8 cellular contexts compared by ENCODE assay signal in the genomic region with DNA sequence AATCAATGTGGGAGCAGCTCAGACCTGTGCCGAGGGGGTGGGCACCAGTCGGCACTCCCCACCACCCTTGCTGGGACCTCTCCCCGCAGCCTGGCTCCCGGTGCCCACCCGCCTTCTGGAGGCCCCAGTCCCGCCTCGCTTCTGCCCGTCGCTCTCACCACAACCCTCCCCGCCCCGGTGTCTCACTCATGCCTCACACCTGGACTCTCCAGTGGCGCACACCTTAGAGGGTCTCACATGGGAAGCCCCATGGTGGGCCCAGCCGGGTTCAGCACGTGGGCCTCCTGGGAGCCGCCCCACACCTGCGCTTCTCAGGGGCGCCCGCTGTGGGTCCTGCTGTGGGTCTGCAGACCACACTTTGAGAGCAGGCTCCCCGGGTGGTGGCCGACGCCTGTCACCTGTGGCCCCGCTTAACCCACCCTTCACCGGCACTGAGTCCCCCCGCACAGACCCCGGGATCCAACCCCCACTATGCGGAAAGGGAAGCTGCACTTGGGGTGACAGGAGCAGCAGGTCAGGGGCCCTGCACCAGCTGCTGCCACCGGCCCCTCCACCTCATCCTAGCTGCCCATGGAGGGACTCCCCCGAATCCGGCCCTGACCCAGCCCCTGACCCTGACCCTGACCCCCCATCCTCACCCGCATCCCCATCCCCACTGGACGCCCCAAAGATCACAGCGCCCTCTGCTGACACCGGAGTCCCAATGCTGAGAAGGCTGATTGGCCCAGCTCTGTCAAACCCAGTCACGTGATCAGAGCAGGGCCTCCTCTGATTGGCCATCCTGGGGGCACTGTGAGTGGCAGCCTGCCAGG.
A peak's percentile ranks its signal among the peaks of the same experiment; 100 is the strongest.
DNase-seq lines count a peak whose midpoint lies in the region; ATAC-seq and TF ChIP-seq lines count a peak whose summit lies in the region.

No MANE protein-coding gene starts in this region.

- no peak overlapping the region for H3K4me3 ChIP-seq in cardiac fibroblast (replicated peaks in 1 of 2; ENCODE audit: low read depth in 2 of 2, low read length in 2 of 2)

- POLR2A ChIA-PET in RWPE1 (lab: Yijun Ruan, JAX; ENCODE audit: low non-redundant PET) = no interaction called here

- peak overlapping the region; percentile 99 for H3K27ac ChIP-seq in RWPE1

- DNase-seq in NCI-H748 (lab: John Stamatoyannopoulos, UW; ENCODE audit: unreplicated experiment) (peak; percentile 18), NCI-H748 treated with DMSO at 0.1 percent for 48 hours (lab: John Stamatoyannopoulos, UW) (no peak), RWPE1 (ENCODE audit: low spot score) (no peak), cardiac fibroblast (ENCODE audit: low read depth in 2 of 2) (peak in 1 of 2 donors; percentile 27), NOMO-1 (lab: John Stamatoyannopoulos, UW; ENCODE audit: unreplicated experiment in 2 of 2) (no peak), NCI-H2107 treated with DMSO at 0.1 percent for 48 hours (lab: John Stamatoyannopoulos, UW; ENCODE audit: unreplicated experiment) (no peak)
- peak; percentile 42 to 61 for DNase-seq in stimulated activated CD4-positive, alpha-beta T cell treated with anti-CD3 and anti-CD28 coated beads, Interleukin-2, amount 100 ng/mL, for 24 hours

- TF ChIP-seq CTCF in RWPE1 (conservative IDR thresholded peaks at IDR 0.05; ENCODE audit: low read depth) = peak; percentile 55
- peak; percentile 13 for TF ChIP-seq CTCF in cardiac fibroblast (IDR thresholded peaks at IDR 0.05; ENCODE audit: low read depth, low read length)

- no peak for ATAC-seq in HG02798 (IDR thresholded peaks at IDR 0.05; ENCODE audit: poor library complexity, unreplicated experiment)

- CTCF ChIA-PET in RWPE1 (lab: Yijun Ruan, JAX) = interaction anchor here (0.6 to 1.5 kb wide), 8 partner anchors 9 to 669 kb away, joined by 3 to 10 read pairs (median 4); no protein-coding TSS in a partner anchor

Comparison
In these comparisons a context has a peak if more than half of its experiments do, and no peak if none do; other contexts are left out.
1. DNase-seq: peak in NCI-H748 (single experiment) and stimulated activated CD4-positive, alpha-beta T cell treated with anti-CD3 and anti-CD28 coated beads, Interleukin-2, amount 100 ng/mL, for 24 hours (2 of 2); none in NCI-H748 treated with DMSO at 0.1 percent for 48 hours (single experiment), RWPE1 (single experiment), NOMO-1 (0 of 2) and NCI-H2107 treated with DMSO at 0.1 percent for 48 hours (single experiment).